Comparison of ENCODE assay signal across 1 cellular context in genomic region chr3:150469031-150469930, GRCh38.
TF ChIP-seq lines count a peak whose summit lies in the region.

No MANE protein-coding gene starts in this region.

TF ChIP-seq in K562, 482 proteins besides CTCF, POLR2A, EP300 and RAD21 (continued from another document):
- TF ChIP-seq ZBTB33 (CRISPR knock-in tag; IDR thresholded peaks at IDR 0.05): peak; percentile 48; the same call in 1 of the 2 replicates
- peak; percentile 11 for TF ChIP-seq RBBP5 (IDR thresholded peaks at IDR 0.05; ENCODE audit: borderline replicate concordance, insufficient read depth, low read length, poor library complexity, severe bottlenecking)
- TF ChIP-seq NUFIP1 (IDR thresholded peaks at IDR 0.05; ENCODE audit: partially characterized antibody): no peak
- 0 out of 2 replicates have a peak, but pooled peaks have one; percentile 17 for TF ChIP-seq EP400 (IDR thresholded peaks at IDR 0.05)
- peak; percentile 82 for TF ChIP-seq ZNF316 (IDR thresholded peaks at IDR 0.05)
- 0 out of 2 replicates have a peak, but pooled peaks have one; percentile 22 for TF ChIP-seq ARID3A (IDR thresholded peaks at IDR 0.05; ENCODE audit: borderline replicate concordance, low read depth, low read length)
- no peak for TF ChIP-seq ZNF41 (CRISPR knock-in tag; conservative IDR thresholded peaks at IDR 0.05)
- no peak for TF ChIP-seq ZNF121 (CRISPR knock-in tag; conservative IDR thresholded peaks at IDR 0.05)
- peak; percentile 80; the same call in 1 of the 2 replicates for TF ChIP-seq SMARCC2 (IDR thresholded peaks at IDR 0.05; ENCODE audit: low read depth)
- no peak for TF ChIP-seq RNF2 (IDR thresholded peaks at IDR 0.05)
